ENCODE assay signal across 1 cellular context in the genomic region with DNA sequence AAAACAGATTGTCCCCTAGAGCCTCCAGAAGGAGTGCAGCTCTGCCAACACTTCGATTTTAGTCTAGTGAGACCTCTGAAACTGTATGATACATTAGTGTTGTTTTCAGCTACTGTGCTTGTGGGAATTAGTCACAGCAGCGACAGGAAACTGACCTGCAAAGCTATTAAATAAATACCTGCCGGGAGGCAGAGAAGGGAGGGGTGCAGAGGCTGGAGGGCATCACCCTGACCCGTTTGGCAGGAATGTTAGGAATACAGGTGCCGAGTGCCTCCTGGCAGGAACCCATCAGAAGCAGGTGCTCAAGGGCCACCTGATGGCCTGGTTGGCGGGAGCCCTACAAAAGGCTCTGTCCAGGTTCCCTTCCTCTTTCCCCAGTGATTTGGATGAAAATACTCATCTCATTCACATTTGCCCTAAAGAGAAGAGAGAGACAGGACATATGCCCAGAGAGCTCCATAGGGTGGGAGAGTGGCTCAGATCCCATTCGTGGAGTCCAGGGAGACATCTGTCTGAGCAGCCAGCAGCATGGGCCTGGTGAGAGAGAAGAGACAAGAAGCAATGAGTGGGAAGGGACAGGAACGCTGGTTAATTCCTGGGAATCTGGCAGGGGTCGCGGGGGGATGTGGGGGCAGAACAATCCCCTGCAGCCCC.
TF ChIP-seq lines count a peak whose summit lies in the region.

No MANE protein-coding gene starts in this region.

TF ChIP-seq in HCT116, 20 proteins besides CTCF, POLR2A, EP300 and RAD21:
- TF ChIP-seq, protein P1, sequence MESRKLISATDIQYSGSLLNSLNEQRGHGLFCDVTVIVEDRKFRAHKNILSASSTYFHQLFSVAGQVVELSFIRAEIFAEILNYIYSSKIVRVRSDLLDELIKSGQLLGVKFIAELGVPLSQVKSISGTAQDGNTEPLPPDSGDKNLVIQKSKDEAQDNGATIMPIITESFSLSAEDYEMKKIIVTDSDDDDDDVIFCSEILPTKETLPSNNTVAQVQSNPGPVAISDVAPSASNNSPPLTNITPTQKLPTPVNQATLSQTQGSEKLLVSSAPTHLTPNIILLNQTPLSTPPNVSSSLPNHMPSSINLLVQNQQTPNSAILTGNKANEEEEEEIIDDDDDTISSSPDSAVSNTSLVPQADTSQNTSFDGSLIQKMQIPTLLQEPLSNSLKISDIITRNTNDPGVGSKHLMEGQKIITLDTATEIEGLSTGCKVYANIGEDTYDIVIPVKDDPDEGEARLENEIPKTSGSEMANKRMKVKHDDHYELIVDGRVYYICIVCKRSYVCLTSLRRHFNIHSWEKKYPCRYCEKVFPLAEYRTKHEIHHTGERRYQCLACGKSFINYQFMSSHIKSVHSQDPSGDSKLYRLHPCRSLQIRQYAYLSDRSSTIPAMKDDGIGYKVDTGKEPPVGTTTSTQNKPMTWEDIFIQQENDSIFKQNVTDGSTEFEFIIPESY (IDR thresholded peaks at IDR 0.05; ENCODE audit: extremely low read depth, insufficient replicate concordance, low read length): no peak
- TF ChIP-seq JUND (IDR thresholded peaks at IDR 0.05) (no peak), ZFX (IDR thresholded peaks at IDR 0.05) (no peak), CEBPB (IDR thresholded peaks at IDR 0.05; ENCODE audit: low read depth) (no peak), FOSL1 (IDR thresholded peaks at IDR 0.05; ENCODE audit: low read depth) (no peak), ELF1 (IDR thresholded peaks at IDR 0.05; ENCODE audit: borderline replicate concordance, low read depth) (no peak), EGR1 (IDR thresholded peaks at IDR 0.05; ENCODE audit: low read depth) (no peak), YY1 (IDR thresholded peaks at IDR 0.05; ENCODE audit: extremely low read depth, insufficient replicate concordance, low read depth, low read length) (no peak), ZNF274 (IDR thresholded peaks at IDR 0.05; ENCODE audit: low read depth, low read length) (no peak), TCF7L2 (IDR thresholded peaks at IDR 0.05; ENCODE audit: borderline replicate concordance, extremely low read depth, insufficient read depth, insufficient read length) (no peak), CBX3 (IDR thresholded peaks at IDR 0.05; ENCODE audit: low read depth) (no peak), SRF (IDR thresholded peaks at IDR 0.05; ENCODE audit: low read depth) (no peak), POLR2AphosphoS5 (IDR thresholded peaks at IDR 0.05; ENCODE audit: low read depth, low read length) (no peak), SIN3A (IDR thresholded peaks at IDR 0.05; ENCODE audit: low read depth) (no peak), SP1 (IDR thresholded peaks at IDR 0.05; ENCODE audit: low read depth) (no peak)
- TF ChIP-seq, protein P2, sequence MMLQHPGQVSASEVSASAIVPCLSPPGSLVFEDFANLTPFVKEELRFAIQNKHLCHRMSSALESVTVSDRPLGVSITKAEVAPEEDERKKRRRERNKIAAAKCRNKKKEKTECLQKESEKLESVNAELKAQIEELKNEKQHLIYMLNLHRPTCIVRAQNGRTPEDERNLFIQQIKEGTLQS (IDR thresholded peaks at IDR 0.05): no peak
- TF ChIP-seq, protein P3, sequence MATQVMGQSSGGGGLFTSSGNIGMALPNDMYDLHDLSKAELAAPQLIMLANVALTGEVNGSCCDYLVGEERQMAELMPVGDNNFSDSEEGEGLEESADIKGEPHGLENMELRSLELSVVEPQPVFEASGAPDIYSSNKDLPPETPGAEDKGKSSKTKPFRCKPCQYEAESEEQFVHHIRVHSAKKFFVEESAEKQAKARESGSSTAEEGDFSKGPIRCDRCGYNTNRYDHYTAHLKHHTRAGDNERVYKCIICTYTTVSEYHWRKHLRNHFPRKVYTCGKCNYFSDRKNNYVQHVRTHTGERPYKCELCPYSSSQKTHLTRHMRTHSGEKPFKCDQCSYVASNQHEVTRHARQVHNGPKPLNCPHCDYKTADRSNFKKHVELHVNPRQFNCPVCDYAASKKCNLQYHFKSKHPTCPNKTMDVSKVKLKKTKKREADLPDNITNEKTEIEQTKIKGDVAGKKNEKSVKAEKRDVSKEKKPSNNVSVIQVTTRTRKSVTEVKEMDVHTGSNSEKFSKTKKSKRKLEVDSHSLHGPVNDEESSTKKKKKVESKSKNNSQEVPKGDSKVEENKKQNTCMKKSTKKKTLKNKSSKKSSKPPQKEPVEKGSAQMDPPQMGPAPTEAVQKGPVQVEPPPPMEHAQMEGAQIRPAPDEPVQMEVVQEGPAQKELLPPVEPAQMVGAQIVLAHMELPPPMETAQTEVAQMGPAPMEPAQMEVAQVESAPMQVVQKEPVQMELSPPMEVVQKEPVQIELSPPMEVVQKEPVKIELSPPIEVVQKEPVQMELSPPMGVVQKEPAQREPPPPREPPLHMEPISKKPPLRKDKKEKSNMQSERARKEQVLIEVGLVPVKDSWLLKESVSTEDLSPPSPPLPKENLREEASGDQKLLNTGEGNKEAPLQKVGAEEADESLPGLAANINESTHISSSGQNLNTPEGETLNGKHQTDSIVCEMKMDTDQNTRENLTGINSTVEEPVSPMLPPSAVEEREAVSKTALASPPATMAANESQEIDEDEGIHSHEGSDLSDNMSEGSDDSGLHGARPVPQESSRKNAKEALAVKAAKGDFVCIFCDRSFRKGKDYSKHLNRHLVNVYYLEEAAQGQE (IDR thresholded peaks at IDR 0.05; ENCODE audit: low read depth): no peak
